Comparison of ENCODE assay signal across 9 cellular contexts in genomic region chr6:912871-913663, GRCh38.
DNase-seq lines count a peak whose midpoint lies in the region; ATAC-seq, FAIRE-seq and TF ChIP-seq lines count a peak whose summit lies in the region.
"Had no signal": no experiment of that assay in that cellular context is flagged by ENCODE, and none has a peak within 500 bp of the region (broad histone marks: within the 10 kb centered on the region; RNA-seq: fewer than 3 reads in every experiment).

No MANE protein-coding gene starts in this region.

- no peaks in the 10 kb centered on the region for H3K4me1 ChIP-seq in mucosa of descending colon (ENCODE audit: low read depth)
- no peaks in the 10 kb centered on the region for H3K4me1 ChIP-seq in CD8-positive, alpha-beta memory T cell (ENCODE audit: insufficient read depth, low read length)

- no peak overlapping the region for H3K4me3 Mint-ChIP-seq in CD8-positive, alpha-beta memory T cell
- H3K4me3 Mint-ChIP-seq: activated CD4-positive, alpha-beta memory T cell treated with anti-CD3 and anti-CD28 coated beads, Interleukin-2, amount 10 ng/mL, durations not matched to agents 7 days and 5 days had no signal

- H3K36me3 Mint-ChIP-seq in CD8-positive, alpha-beta memory T cell, result no peaks in the 10 kb centered on the region

- CTCF ChIA-PET in CD8-positive, alpha-beta memory T cell (lab: Charles Lee), result no interaction called here

- no peak for TF ChIP-seq POLR2A in GM12892 (IDR thresholded peaks at IDR 0.05; ENCODE audit: low read depth, low read length)

- TF ChIP-seq CTCF in D721Med (IDR thresholded peaks at IDR 0.05; ENCODE audit: insufficient read depth, missing control alignments) (peak; percentile 75), mucosa of descending colon (IDR thresholded peaks at IDR 0.05) (peak; percentile 30)

- ATAC-seq in mucosa of descending colon, result peak; percentile 52
- ATAC-seq in GM21515 (IDR thresholded peaks at IDR 0.05; ENCODE audit: unreplicated experiment), result no peak

- intact Hi-C loops in mucosa of descending colon (cut with DNase I, micrococcal nuclease), result no loop called here

- FAIRE-seq in D721Med (lab: Jason Lieb, UNC) (no peak), GM12892 (lab: Jason Lieb, UNC) (no peak)

- peaks cover 3% of the 10 kb centered on the region for H3K9me3 ChIP-seq in mucosa of descending colon
- no peaks in the 10 kb centered on the region for H3K9me3 ChIP-seq in CD8-positive, alpha-beta memory T cell (ENCODE audit: low read length)

- no peak overlapping the region for H3K4me3 ChIP-seq in Jurkat, Clone E6-1 (ENCODE audit: low read length)
- no peak overlapping the region for H3K4me3 ChIP-seq in mucosa of descending colon
- no peak overlapping the region for H3K4me3 ChIP-seq in CD8-positive, alpha-beta memory T cell (ENCODE audit: low read length)

- POLR2A ChIA-PET in CD8-positive, alpha-beta memory T cell (lab: Charles Lee), result no interaction called here

- H3K27ac Mint-ChIP-seq in CD8-positive, alpha-beta memory T cell, result no peak overlapping the region
- H3K27ac Mint-ChIP-seq: activated CD4-positive, alpha-beta memory T cell treated with anti-CD3 and anti-CD28 coated beads, Interleukin-2, amount 10 ng/mL, durations not matched to agents 7 days and 5 days had no signal

- no peaks in the 10 kb centered on the region for H3K36me3 ChIP-seq in mucosa of descending colon (ENCODE audit: low read depth)
- H3K36me3 ChIP-seq in CD8-positive, alpha-beta memory T cell (ENCODE audit: insufficient read depth, low read length), result no peaks in the 10 kb centered on the region

- peak; percentile 41 for DNase-seq in D721Med (ENCODE audit: insufficient read length, low spot score)
- peak; percentile 23 for DNase-seq in Jurkat, Clone E6-1 (ENCODE audit: low read depth, low spot score)
- peak; percentile 21 for DNase-seq in cerebellar cortex (ENCODE audit: low spot score)
- DNase-seq in mucosa of descending colon, result peak in 1 of 3 donors; percentile 39
- DNase-seq in GM12892 (ENCODE audit: insufficient read length), result no peak
- no peak for DNase-seq in CD8-positive, alpha-beta memory T cell
- DNase-seq in central memory CD4-positive, alpha-beta T cell, result no peak
- DNase-seq: activated CD4-positive, alpha-beta memory T cell treated with anti-CD3 and anti-CD28 coated beads, Interleukin-2, amount 10 ng/mL, durations not matched to agents 7 days and 5 days had no signal

- no peak overlapping the region for H3K27ac ChIP-seq in CD8-positive, alpha-beta memory T cell (ENCODE audit: low read depth, low read length)

- H3K9me3 Mint-ChIP-seq in CD8-positive, alpha-beta memory T cell, result peaks cover 1 to 7% (median 2%) of the 10 kb centered on the region in 5 donors

- no peaks in the 10 kb centered on the region for H3K4me1 Mint-ChIP-seq in CD8-positive, alpha-beta memory T cell
- H3K4me1 Mint-ChIP-seq: activated CD4-positive, alpha-beta memory T cell treated with anti-CD3 and anti-CD28 coated beads, Interleukin-2, amount 10 ng/mL, durations not matched to agents 7 days and 5 days had no signal

- H3K27me3 ChIP-seq in CD8-positive, alpha-beta memory T cell (ENCODE audit: insufficient read depth, low read length, poor library complexity, severe bottlenecking), result no peaks in the 10 kb centered on the region

- H3K27me3 Mint-ChIP-seq in CD8-positive, alpha-beta memory T cell, result peaks cover 22 to 57% of the 10 kb centered on the region in 2 donors

Comparison
In these comparisons a context has a peak if more than half of its experiments do, and no peak if none do; other contexts are left out.
1. DNase-seq: peak in D721Med (single experiment), Jurkat, Clone E6-1 (single experiment) and cerebellar cortex (single experiment); none in GM12892 (single experiment), CD8-positive, alpha-beta memory T cell (0 of 5) and central memory CD4-positive, alpha-beta T cell (single experiment).